In the genomic region with DNA sequence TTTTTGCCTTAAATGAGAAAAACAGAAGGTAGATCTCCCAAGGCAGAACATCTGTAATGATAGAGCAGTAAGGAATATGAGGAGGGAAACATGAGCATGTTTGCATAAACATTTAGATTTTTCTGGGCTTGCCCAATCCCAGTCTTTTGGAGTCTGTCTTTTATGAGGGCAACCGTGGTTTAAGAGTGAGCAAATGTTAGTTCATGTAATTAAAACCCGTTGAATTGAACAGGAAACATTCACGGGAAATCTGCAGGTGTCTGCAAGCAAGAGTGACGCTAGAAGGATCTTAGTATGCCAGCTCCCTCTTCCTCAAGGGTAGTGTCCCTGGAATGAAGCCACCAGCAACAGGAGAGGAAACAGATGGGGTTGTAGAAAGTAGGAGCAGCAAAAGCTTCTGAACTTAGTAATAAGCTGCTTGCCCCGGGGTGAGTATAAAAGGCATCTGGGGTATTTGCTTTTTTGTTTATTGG, we compare ENCODE assay signal across 8 cellular contexts.
A peak's percentile ranks its signal among the peaks of the same experiment; 100 is the strongest.
DNase-seq lines count a peak whose midpoint lies in the region; ATAC-seq and TF ChIP-seq lines count a peak whose summit lies in the region.

No MANE protein-coding gene starts in this region.

- TF ChIP-seq CTCF in type B pancreatic cell (conservative IDR thresholded peaks at IDR 0.05), result no peak

- no peak for ATAC-seq in activated naive CD8-positive, alpha-beta T cell treated with anti-CD3 and anti-CD28 coated beads, Interleukin-2, amount 10 ng/mL, durations not matched to agents 7 days and 5 days (ENCODE audit: low read depth)
- ATAC-seq in left colon, result peak; percentile 64
- ATAC-seq in HG02884 (IDR thresholded peaks at IDR 0.05; ENCODE audit: unreplicated experiment), result no peak
- ATAC-seq in HG03175 (IDR thresholded peaks at IDR 0.05; ENCODE audit: unreplicated experiment), result no peak

- POLR2A ChIA-PET in activated naive CD8-positive, alpha-beta T cell treated with anti-CD3 and anti-CD28 coated beads, Interleukin-2, amount 10 ng/mL, durations not matched to agents 7 days and 5 days (lab: Charles Lee), result interaction anchor here (0.8 to 9.8 kb wide), 29 partner anchors 19 to 132 kb away, joined by 3 to 310 read pairs (median 10); a partner anchor contains a TSS

- peaks cover 2% of the 10 kb centered on the region for H3K9me3 Mint-ChIP-seq in activated naive CD8-positive, alpha-beta T cell treated with anti-CD3 and anti-CD28 coated beads, Interleukin-2, amount 10 ng/mL, durations not matched to agents 7 days and 5 days
- H3K9me3 Mint-ChIP-seq in type B pancreatic cell, result no peaks in the 10 kb centered on the region

- H3K36me3 Mint-ChIP-seq in activated naive CD8-positive, alpha-beta T cell treated with anti-CD3 and anti-CD28 coated beads, Interleukin-2, amount 10 ng/mL, durations not matched to agents 7 days and 5 days, result peaks cover 7% of the 10 kb centered on the region
- H3K36me3 Mint-ChIP-seq in type B pancreatic cell, result no peaks in the 10 kb centered on the region

- intact Hi-C loops in left colon (cut with DNase I, micrococcal nuclease), result no loop called here

- DNase-seq in EH (ENCODE audit: low read depth) (peak; percentile 85), NCI-H146 treated with DMSO at 0.1 percent for 48 hours (lab: John Stamatoyannopoulos, UW; ENCODE audit: unreplicated experiment) (peak; percentile 31), left colon (peak; percentile 55 to 73), type B pancreatic cell (ENCODE audit: extremely low spot score, unreplicated experiment) (no peak)
- no peak for DNase-seq in activated naive CD8-positive, alpha-beta T cell treated with anti-CD3 and anti-CD28 coated beads, Interleukin-2, amount 10 ng/mL, durations not matched to agents 7 days and 5 days
- DNase-seq in effector CD8-positive, alpha-beta T cell (lab: John Stamatoyannopoulos, UW), result no peak

- peak overlapping the region; percentile 99 for H3K27ac Mint-ChIP-seq in activated naive CD8-positive, alpha-beta T cell treated with anti-CD3 and anti-CD28 coated beads, Interleukin-2, amount 10 ng/mL, durations not matched to agents 7 days and 5 days
- peak overlapping the region; percentile 98 for H3K27ac Mint-ChIP-seq in type B pancreatic cell

- H3K4me3 Mint-ChIP-seq in activated naive CD8-positive, alpha-beta T cell treated with anti-CD3 and anti-CD28 coated beads, Interleukin-2, amount 10 ng/mL, durations not matched to agents 7 days and 5 days, result peak overlapping the region; percentile 91
- peak overlapping the region; percentile 76 for H3K4me3 Mint-ChIP-seq in type B pancreatic cell

- no peaks in the 10 kb centered on the region for H3K27me3 Mint-ChIP-seq in activated naive CD8-positive, alpha-beta T cell treated with anti-CD3 and anti-CD28 coated beads, Interleukin-2, amount 10 ng/mL, durations not matched to agents 7 days and 5 days
- no peaks in the 10 kb centered on the region for H3K27me3 Mint-ChIP-seq in type B pancreatic cell

- H3K4me1 Mint-ChIP-seq in activated naive CD8-positive, alpha-beta T cell treated with anti-CD3 and anti-CD28 coated beads, Interleukin-2, amount 10 ng/mL, durations not matched to agents 7 days and 5 days, result peaks cover 57% of the 10 kb centered on the region
- H3K4me1 Mint-ChIP-seq in type B pancreatic cell (ENCODE audit: unreplicated experiment), result peaks cover 46% of the 10 kb centered on the region

Comparison
In these comparisons a context has a peak if more than half of its experiments do, and no peak if none do; other contexts are left out.
1. DNase-seq: peak in EH (single experiment), NCI-H146 treated with DMSO at 0.1 percent for 48 hours (single experiment) and left colon (2 of 2); none in activated naive CD8-positive, alpha-beta T cell treated with anti-CD3 and anti-CD28 coated beads, Interleukin-2, amount 10 ng/mL, durations not matched to agents 7 days and 5 days (single experiment), type B pancreatic cell (single experiment) and effector CD8-positive, alpha-beta T cell (single experiment).